10 cellular contexts compared by ENCODE assay signal in the genomic region with DNA sequence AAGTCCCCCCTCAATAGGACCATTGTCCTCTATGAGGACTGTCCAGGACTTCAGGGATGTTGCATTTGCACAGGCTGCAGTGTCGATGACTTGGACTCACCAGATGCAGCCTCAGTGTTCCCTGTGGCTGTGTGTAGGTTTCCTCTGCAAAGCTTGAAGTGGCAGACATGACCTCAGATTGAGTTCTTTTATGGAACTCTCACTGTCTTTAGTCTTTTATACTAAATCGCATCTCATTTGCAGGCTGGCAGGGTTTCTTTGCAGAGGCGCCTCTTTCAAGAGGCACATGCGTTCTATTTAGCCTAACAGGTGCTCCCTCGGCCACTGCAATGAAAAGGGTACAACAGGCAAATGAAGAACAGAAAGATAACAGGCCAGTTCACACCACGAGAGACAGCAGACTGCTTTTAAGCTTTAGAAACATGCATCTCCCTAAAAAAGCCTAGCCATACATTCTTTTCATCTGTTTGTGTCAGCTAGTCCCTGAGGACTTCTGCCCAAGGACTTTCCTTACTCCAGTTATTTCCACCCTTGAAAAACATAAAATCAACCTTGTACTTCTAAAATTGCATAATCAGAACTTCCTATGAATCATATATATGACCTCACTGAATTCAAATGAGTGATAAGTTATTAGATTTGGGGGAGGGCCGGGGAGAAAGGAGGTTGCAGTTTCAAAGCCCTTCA.
DNase-seq lines count a peak whose midpoint lies in the region; ATAC-seq and TF ChIP-seq lines count a peak whose summit lies in the region.
"Had no signal": no experiment of that assay in that cellular context is flagged by ENCODE, and none has a peak within 500 bp of the region (broad histone marks: within the 10 kb centered on the region; RNA-seq: fewer than 3 reads in every experiment).

No MANE protein-coding gene starts in this region.

- H3K36me3 ChIP-seq in SK-N-MC (ENCODE audit: insufficient read depth, low read length) (peaks cover 9% of the 10 kb centered on the region; the same call in 1 of the 2 replicates), stomach (peaks cover 16 to 73% (median 62%) of the 10 kb centered on the region in 4 donors)

- no peaks in the 10 kb centered on the region for H3K36me3 Mint-ChIP-seq in stimulated activated effector memory CD8-positive, alpha-beta T cell treated with anti-CD3 and anti-CD28 coated beads, Interleukin-12 subunit alpha, Interleukin-12 subunit beta, amount 100 ng/mL, for 72 hours
- H3K36me3 Mint-ChIP-seq: activated naive CD4-positive, alpha-beta T cell treated with anti-CD3 and anti-CD28 coated beads, Interleukin-2, amount 50 U/mL, for 72 hours had no signal

- H3K9ac ChIP-seq in SK-N-MC (ENCODE audit: insufficient read length) = peak overlapping the region; percentile 10

- TF ChIP-seq EP300 in stomach (IDR thresholded peaks at IDR 0.05) = no peak

- no peak for TF ChIP-seq CTCF in fibroblast of pulmonary artery (IDR thresholded peaks at IDR 0.05; ENCODE audit: low read length, missing control alignments)
- no peak for TF ChIP-seq CTCF in stomach (IDR thresholded peaks at IDR 0.05)

- TF ChIP-seq POLR2A in stomach (IDR thresholded peaks at IDR 0.05) = no peak

- no peak overlapping the region for H3K4me3 ChIP-seq in SK-N-MC
- H3K4me3 ChIP-seq in fibroblast of pulmonary artery (replicated peaks; ENCODE audit: low read depth, low read length) = no peak overlapping the region
- no peak overlapping the region for H3K4me3 ChIP-seq in stomach

- intact Hi-C loops in stomach (cut with DNase I; ENCODE audit: low total_unique reads) = no loop called here

- H3K27ac Mint-ChIP-seq in stimulated activated effector memory CD8-positive, alpha-beta T cell treated with anti-CD3 and anti-CD28 coated beads, Interleukin-12 subunit alpha, Interleukin-12 subunit beta, amount 100 ng/mL, for 72 hours = no peak overlapping the region
- H3K27ac Mint-ChIP-seq: activated naive CD4-positive, alpha-beta T cell treated with anti-CD3 and anti-CD28 coated beads, Interleukin-2, amount 50 U/mL, for 72 hours had no signal

- no peaks in the 10 kb centered on the region for H3K4me1 Mint-ChIP-seq in stimulated activated effector memory CD8-positive, alpha-beta T cell treated with anti-CD3 and anti-CD28 coated beads, Interleukin-12 subunit alpha, Interleukin-12 subunit beta, amount 100 ng/mL, for 72 hours

- no peaks in the 10 kb centered on the region for H3K27me3 ChIP-seq in stomach

- no peaks in the 10 kb centered on the region for H3K9me3 Mint-ChIP-seq in stimulated activated effector memory CD8-positive, alpha-beta T cell treated with anti-CD3 and anti-CD28 coated beads, Interleukin-12 subunit alpha, Interleukin-12 subunit beta, amount 100 ng/mL, for 72 hours
- H3K9me3 Mint-ChIP-seq: activated naive CD4-positive, alpha-beta T cell treated with anti-CD3 and anti-CD28 coated beads, Interleukin-2, amount 50 U/mL, for 72 hours had no signal

- ATAC-seq in HG03432 (IDR thresholded peaks at IDR 0.05; ENCODE audit: unreplicated experiment) (peak; percentile 3), HG02938 (IDR thresholded peaks at IDR 0.05; ENCODE audit: unreplicated experiment) (no peak), HG03108 (IDR thresholded peaks at IDR 0.05; ENCODE audit: unreplicated experiment) (no peak)
- ATAC-seq in stimulated activated effector memory CD8-positive, alpha-beta T cell treated with anti-CD3 and anti-CD28 coated beads, Interleukin-12 subunit alpha, Interleukin-12 subunit beta, amount 100 ng/mL, for 72 hours = no peak
- ATAC-seq: activated naive CD4-positive, alpha-beta T cell treated with anti-CD3 and anti-CD28 coated beads, Interleukin-2, amount 50 U/mL, for 72 hours had no signal

- 55 to 65% (median 61%) methylated on average over 7 of the region's 7 CpGs for WGBS in stomach, 5 donors

- no peaks in the 10 kb centered on the region for H3K9me3 ChIP-seq in SK-N-MC (ENCODE audit: low read depth, low read length)
- no peaks in the 10 kb centered on the region for H3K9me3 ChIP-seq in stomach

- H3K4me1 ChIP-seq in stomach = peaks cover 0 to 31% (median 10%) of the 10 kb centered on the region in 4 donors

- DNase-seq in SK-N-MC (ENCODE audit: low read depth, low spot score) (no peak), fibroblast of pulmonary artery (ENCODE audit: low read depth) (peak; percentile 78), stomach (no peak)
- DNase-seq in stimulated activated effector memory CD8-positive, alpha-beta T cell treated with anti-CD3 and anti-CD28 coated beads, Interleukin-12 subunit alpha, Interleukin-12 subunit beta, amount 100 ng/mL, for 72 hours (ENCODE audit: low spot score in 2 of 2) = no peak
- DNase-seq: NCI-H146, RPMI8226 had no signal

- no peak overlapping the region for H3K27ac ChIP-seq in SK-N-MC
- H3K27ac ChIP-seq in stomach = peak overlapping the region in 3 of 5 donors; percentile 21 to 84 (median 66)

- H3K4me3 Mint-ChIP-seq in stimulated activated effector memory CD8-positive, alpha-beta T cell treated with anti-CD3 and anti-CD28 coated beads, Interleukin-12 subunit alpha, Interleukin-12 subunit beta, amount 100 ng/mL, for 72 hours = no peak overlapping the region
